27 cellular contexts compared by ENCODE assay signal in the genomic region with DNA sequence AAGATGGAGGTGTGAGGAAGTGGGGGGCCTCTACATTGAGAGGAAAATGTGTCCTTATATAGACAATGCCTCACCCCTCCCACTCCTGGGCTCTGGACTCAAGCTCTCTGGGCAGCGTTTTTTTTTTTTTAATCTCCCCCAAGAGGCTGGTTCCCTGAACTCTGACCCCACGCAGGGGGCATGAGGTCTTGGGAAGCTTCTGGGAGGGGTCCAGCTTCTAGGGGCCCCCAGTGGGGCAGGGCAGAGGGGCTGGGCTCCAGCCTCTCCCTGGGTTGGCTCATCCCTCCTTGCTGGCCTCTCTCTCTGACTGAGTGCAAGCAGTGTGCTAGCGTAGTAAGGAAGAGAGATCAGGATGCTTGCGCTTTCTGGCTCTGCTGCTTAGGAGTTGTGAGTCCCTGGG.
DNase-seq lines count a peak whose midpoint lies in the region; ATAC-seq and TF ChIP-seq lines count a peak whose summit lies in the region.
"Had no signal": no experiment of that assay in that cellular context is flagged by ENCODE, and none has a peak within 500 bp of the region (broad histone marks: within the 10 kb centered on the region; RNA-seq: fewer than 3 reads in every experiment).

No MANE protein-coding gene starts in this region.

- H3K9me3 Mint-ChIP-seq in HFFc6: no peaks in the 10 kb centered on the region
- no peaks in the 10 kb centered on the region for H3K9me3 Mint-ChIP-seq in nephron
- H3K9me3 Mint-ChIP-seq: activated T-cell treated with anti-CD3 and anti-CD28 coated beads, Interleukin-2, amount 50 U/mL, for 4 hours; central memory CD8-positive, alpha-beta T cell; effector memory CD8-positive, alpha-beta T cell; memory B cell; naive B cell; stimulated activated naive B cell treated with anti-CD40 and anti-IgM and Interleukin-4, amounts not matched to agents 10 μg/mL and 1 μg/mL and 100 μg/mL, for 72 hours had no signal

- H3K4me3 Mint-ChIP-seq in HFFc6 (no peak overlapping the region), nephron (no peak overlapping the region)
- H3K4me3 Mint-ChIP-seq: activated T-cell treated with anti-CD3 and anti-CD28 coated beads, Interleukin-2, amount 50 U/mL, for 4 hours; central memory CD8-positive, alpha-beta T cell; effector memory CD8-positive, alpha-beta T cell; memory B cell; naive B cell; stimulated activated naive B cell treated with anti-CD40 and anti-IgM and Interleukin-4, amounts not matched to agents 10 μg/mL and 1 μg/mL and 100 μg/mL, for 72 hours had no signal

- H3K4me3 ChIP-seq in coronary artery (no peak overlapping the region), HAP-1 (no peak overlapping the region)
- H3K4me3 ChIP-seq: pancreas had no signal

- H3K27ac Mint-ChIP-seq in HFFc6: peak overlapping the region; percentile 91; the same call in 1 of the 2 replicates
- peak overlapping the region; percentile 57 to 72 (median 71) for H3K27ac Mint-ChIP-seq in nephron
- H3K27ac Mint-ChIP-seq: effector memory CD8-positive, alpha-beta T cell; memory B cell; naive B cell; stimulated activated naive B cell treated with anti-CD40 and anti-IgM and Interleukin-4, amounts not matched to agents 10 μg/mL and 1 μg/mL and 100 μg/mL, for 72 hours had no signal

- peaks cover 60% of the 10 kb centered on the region for H3K36me3 Mint-ChIP-seq in HFFc6 (ENCODE audit: low read depth)
- peaks cover 5% of the 10 kb centered on the region for H3K36me3 Mint-ChIP-seq in nephron (ENCODE audit: low read depth)
- H3K36me3 Mint-ChIP-seq: memory B cell; naive B cell; stimulated activated naive B cell treated with anti-CD40 and anti-IgM and Interleukin-4, amounts not matched to agents 10 μg/mL and 1 μg/mL and 100 μg/mL, for 72 hours had no signal

- H3K27ac ChIP-seq in coronary artery (peak overlapping the region; percentile 56 to 85), foreskin keratinocyte (no peak overlapping the region)
- H3K27ac ChIP-seq: pancreas had no signal

- H3K9me3 ChIP-seq in HAP-1: no peaks in the 10 kb centered on the region
- H3K9me3 ChIP-seq: pancreas had no signal

- no peak for DNase-seq in HFFc6
- no peak for DNase-seq in coronary artery (ENCODE audit: low spot score)
- peak; percentile 23 for DNase-seq in stromal cell of bone marrow (ENCODE audit: low read depth)
- DNase-seq in foreskin keratinocyte: no peak
- DNase-seq in HAP-1 (ENCODE audit: low spot score in 2 of 2): no peak
- DNase-seq in activated T-cell treated with anti-CD3 and anti-CD28 coated beads, Interleukin-2, amount 50 U/mL, for 48 hours: no peak
- DNase-seq: activated naive CD4-positive, alpha-beta T cell treated with Interleukin-2 at 50 U/mL for 16 hours; activated T-cell treated with anti-CD3 and anti-CD28 coated beads, Interleukin-2, amount 50 U/mL, for 4 hours; amniotic stem cell; C1 segment of cervical spinal cord; effector memory CD8-positive, alpha-beta T cell; EL; head of caudate nucleus; naive B cell; NCI-H1092 treated with DMSO at 0.1 percent for 48 hours; NCI-H1930; NCI-H2227 treated with DMSO at 0.1 percent for 48 hours; NCI-H748 treated with DMSO at 0.1 percent for 48 hours; OCI-M1; pancreas; SHP77; stimulated activated naive B cell treated with anti-CD40 and anti-IgM and Interleukin-4, amounts not matched to agents 10 μg/mL and 1 μg/mL and 100 μg/mL, for 72 hours; SW 1271 had no signal

- H3K4me1 ChIP-seq in foreskin keratinocyte (no peaks in the 10 kb centered on the region), HAP-1 (no peaks in the 10 kb centered on the region)
- H3K4me1 ChIP-seq: pancreas had no signal

- no peaks in the 10 kb centered on the region for H3K36me3 ChIP-seq in HAP-1 (replicated peaks)
- H3K36me3 ChIP-seq: pancreas had no signal

- H3K27me3 ChIP-seq in foreskin keratinocyte: peaks cover under 1% of the 10 kb centered on the region
- no peaks in the 10 kb centered on the region for H3K27me3 ChIP-seq in HAP-1 (ENCODE audit: low read depth)
- H3K27me3 ChIP-seq: pancreas had no signal

- in situ Hi-C loops in HAP-1 (cut with MboI; ENCODE audit: low sequenced_read_pairs): no loop called here

- TF ChIP-seq CTCF in HFFc6 (IDR thresholded peaks at IDR 0.05) (no peak), coronary artery (IDR thresholded peaks at IDR 0.05) (no peak), nephron (IDR thresholded peaks at IDR 0.05; ENCODE audit: unreplicated experiment in 3 of 3) (no peak), foreskin keratinocyte (conservative IDR thresholded peaks at IDR 0.05) (no peak)

- H3K27me3 Mint-ChIP-seq in HFFc6 (ENCODE audit: insufficient read depth): peaks cover 44% of the 10 kb centered on the region
- peaks cover 3% of the 10 kb centered on the region for H3K27me3 Mint-ChIP-seq in nephron (ENCODE audit: low read depth)
- H3K27me3 Mint-ChIP-seq: naive B cell; stimulated activated naive B cell treated with anti-CD40 and anti-IgM and Interleukin-4, amounts not matched to agents 10 μg/mL and 1 μg/mL and 100 μg/mL, for 72 hours had no signal

- H3K4me1 Mint-ChIP-seq in HFFc6 (ENCODE audit: low read depth) (peaks cover 50% of the 10 kb centered on the region), nephron (peaks cover 33% of the 10 kb centered on the region)
- H3K4me1 Mint-ChIP-seq: central memory CD8-positive, alpha-beta T cell; memory B cell had no signal

- ATAC-seq in foreskin keratinocyte (no peak), GM21723 (IDR thresholded peaks at IDR 0.05; ENCODE audit: unreplicated experiment) (no peak)
- ATAC-seq: activated T-cell treated with anti-CD3 and anti-CD28 coated beads, Interleukin-2, amount 50 U/mL, for 4 hours; effector memory CD8-positive, alpha-beta T cell; pancreas; stimulated activated naive B cell treated with anti-CD40 and anti-IgM and Interleukin-4, amounts not matched to agents 10 μg/mL and 1 μg/mL and 100 μg/mL, for 72 hours had no signal
